ENCODE assay signal across 27 cellular contexts in genomic region chr9:8868632-8869031, GRCh38.
DNase-seq lines count a peak whose midpoint lies in the region; ATAC-seq, FAIRE-seq and TF ChIP-seq lines count a peak whose summit lies in the region.
"Had no signal": no experiment of that assay in that cellular context is flagged by ENCODE, and none has a peak within 500 bp of the region (broad histone marks: within the 10 kb centered on the region; RNA-seq: fewer than 3 reads in every experiment).

No MANE protein-coding gene starts in this region.

- H3K27me3 Mint-ChIP-seq in GM23338 (ENCODE audit: insufficient read depth, low read depth, poor library complexity) (no peaks in the 10 kb centered on the region), astrocyte (ENCODE audit: low read depth, unreplicated experiment) (no peaks in the 10 kb centered on the region)
- H3K27me3 Mint-ChIP-seq: activated B cell treated with CpG ODN at 0.5 μM for 24 hours; activated CD4-positive, alpha-beta memory T cell treated with anti-CD3 and anti-CD28 coated beads, Interleukin-2, amount 10 ng/mL, durations not matched to agents 7 days and 5 days; naive B cell had no signal

- no peak overlapping the region for H3K4me3 Mint-ChIP-seq in GM23338
- H3K4me3 Mint-ChIP-seq in astrocyte (ENCODE audit: unreplicated experiment): peak overlapping the region; percentile 20
- H3K4me3 Mint-ChIP-seq: activated B cell treated with CpG ODN at 0.5 μM for 24 hours; activated CD4-positive, alpha-beta memory T cell treated with anti-CD3 and anti-CD28 coated beads, Interleukin-2, amount 10 ng/mL, durations not matched to agents 7 days and 5 days; naive B cell; T-helper 2 cell treated with Interferon-gamma antibody and Interleukin-4, amounts not matched to agents 5 μg/mL and 100 μg/mL, for 36 hours had no signal

- H3F3A ChIP-seq in GM23338 (replicated peaks; ENCODE audit: low read depth): no peaks in the 10 kb centered on the region

- H3K4me1 ChIP-seq in GM23338 (ENCODE audit: insufficient read depth) (0 out of 2 replicates have a peak, but pooled peaks cover 6% of the 10 kb centered on the region), astrocyte (ENCODE audit: insufficient read depth, low read length) (peaks cover 14% of the 10 kb centered on the region)
- H3K4me1 ChIP-seq: adrenal gland, foreskin keratinocyte, uterus had no signal

- H2AFZ ChIP-seq in GM23338: no peak overlapping the region
- no peak overlapping the region for H2AFZ ChIP-seq in astrocyte (ENCODE audit: low read depth, low read length)

- H3K36me3 Mint-ChIP-seq in GM23338 (ENCODE audit: low read depth) (no peaks in the 10 kb centered on the region), astrocyte (ENCODE audit: low read depth, unreplicated experiment) (no peaks in the 10 kb centered on the region)
- H3K36me3 Mint-ChIP-seq: naive B cell had no signal

- FAIRE-seq in astrocyte (lab: Jason Lieb, UNC): no peak
- FAIRE-seq: HTR-8/SVneo, keratinocyte had no signal

- H3K79me2 ChIP-seq in GM23338 (replicated peaks; ENCODE audit: insufficient read depth) (no peaks in the 10 kb centered on the region), astrocyte (ENCODE audit: insufficient read depth, low read length) (no peaks in the 10 kb centered on the region)

- H3K4me1 Mint-ChIP-seq in GM23338: peaks cover 19% of the 10 kb centered on the region
- peaks cover 44% of the 10 kb centered on the region for H3K4me1 Mint-ChIP-seq in astrocyte (ENCODE audit: low read depth, unreplicated experiment)
- H3K4me1 Mint-ChIP-seq: activated B cell treated with CpG ODN at 0.5 μM for 24 hours; activated CD4-positive, alpha-beta memory T cell treated with anti-CD3 and anti-CD28 coated beads, Interleukin-2, amount 10 ng/mL, durations not matched to agents 7 days and 5 days; naive B cell had no signal

- no peaks in the 10 kb centered on the region for H4K20me1 ChIP-seq in GM23338 (replicated peaks; ENCODE audit: insufficient read depth)
- no peaks in the 10 kb centered on the region for H4K20me1 ChIP-seq in astrocyte (ENCODE audit: insufficient read depth, low read length)

- H3K36me3 ChIP-seq in GM23338 (ENCODE audit: insufficient read depth): no peaks in the 10 kb centered on the region
- no peaks in the 10 kb centered on the region for H3K36me3 ChIP-seq in astrocyte (ENCODE audit: insufficient read depth, low read length)
- H3K36me3 ChIP-seq: adrenal gland, ovary, uterus had no signal

- H3K9ac ChIP-seq in astrocyte (ENCODE audit: low read length): no peak overlapping the region

- DNase-seq in GM23338 (ENCODE audit: low spot score) (peak; percentile 66), astrocyte (ENCODE audit: low read depth) (peak; percentile 66), iPS-NIHi11 (ENCODE audit: low spot score) (peak; percentile 14), pons (ENCODE audit: low spot score) (peak; percentile 6), lower leg skin (ENCODE audit: low spot score in 2 of 2) (no peak), cortex of kidney (lab: John Stamatoyannopoulos, UW) (no peak)
- DNase-seq: activated B cell treated with CpG ODN at 0.5 μM for 24 hours; activated CD4-positive, alpha-beta memory T cell treated with anti-CD3 and anti-CD28 coated beads, Interleukin-2, amount 10 ng/mL, durations not matched to agents 7 days and 5 days; activated gamma-delta T cell treated with Interleukin-2 at 50 U/mL for 16 hours; adrenal gland; central memory CD4-positive, alpha-beta T cell; foreskin keratinocyte; hippocampal formation; Karpas-422; mammary epithelial cell; MV-4-11; naive B cell; NCI-H2171; NCI-H526 treated with DMSO at 0.1 percent for 48 hours; ovary; uterus had no signal

- H3K9me3 ChIP-seq in astrocyte (ENCODE audit: insufficient read depth, low read depth, low read length): no peaks in the 10 kb centered on the region
- H3K9me3 ChIP-seq: adrenal gland, ovary, uterus had no signal

- intact Hi-C loops in lower leg skin (cut with DNase I; ENCODE audit: low total_unique reads): no loop called here

- H3K27ac Mint-ChIP-seq in GM23338 (peak overlapping the region; percentile 90; the same call in 1 of the 2 replicates), astrocyte (ENCODE audit: unreplicated experiment) (peak overlapping the region; percentile 93)
- H3K27ac Mint-ChIP-seq: activated B cell treated with CpG ODN at 0.5 μM for 24 hours; activated CD4-positive, alpha-beta memory T cell treated with anti-CD3 and anti-CD28 coated beads, Interleukin-2, amount 10 ng/mL, durations not matched to agents 7 days and 5 days; naive B cell; T-helper 2 cell treated with Interferon-gamma antibody and Interleukin-4, amounts not matched to agents 5 μg/mL and 100 μg/mL, for 36 hours had no signal

- H3K9me3 Mint-ChIP-seq in GM23338 (no peaks in the 10 kb centered on the region), astrocyte (ENCODE audit: unreplicated experiment) (no peaks in the 10 kb centered on the region)
- H3K9me3 Mint-ChIP-seq: activated B cell treated with CpG ODN at 0.5 μM for 24 hours; activated CD4-positive, alpha-beta memory T cell treated with anti-CD3 and anti-CD28 coated beads, Interleukin-2, amount 10 ng/mL, durations not matched to agents 7 days and 5 days; T-helper 2 cell treated with Interferon-gamma antibody and Interleukin-4, amounts not matched to agents 5 μg/mL and 100 μg/mL, for 36 hours had no signal

- H3K4me3 ChIP-seq in GM23338 (no peak overlapping the region), astrocyte (ENCODE audit: insufficient read depth, low read depth, low read length) (no peak overlapping the region), lower leg skin (ENCODE audit: low read depth, poor library complexity, severe bottlenecking) (no peak overlapping the region)
- H3K4me3 ChIP-seq: adrenal gland, ovary, uterus had no signal

- peak; percentile 76 for ATAC-seq in GM23338
- no peak for ATAC-seq in GM19328 (IDR thresholded peaks at IDR 0.05; ENCODE audit: unreplicated experiment)
- no peak for ATAC-seq in GM18873 (IDR thresholded peaks at IDR 0.05; ENCODE audit: low FRiP score, unreplicated experiment)
- ATAC-seq: foreskin keratinocyte had no signal

- H3K27ac ChIP-seq in GM23338 (ENCODE audit: low read depth) (no peak overlapping the region), astrocyte (ENCODE audit: low read depth, low read length) (no peak overlapping the region)
- H3K27ac ChIP-seq: adrenal gland, foreskin keratinocyte, ovary, RWPE1, uterus had no signal

- no peak for TF ChIP-seq POLR2A in lower leg skin (IDR thresholded peaks at IDR 0.05)

- H3K27me3 ChIP-seq in GM23338 (ENCODE audit: insufficient read depth): no peaks in the 10 kb centered on the region
- no peaks in the 10 kb centered on the region for H3K27me3 ChIP-seq in astrocyte (ENCODE audit: insufficient read depth, low read length)
- H3K27me3 ChIP-seq: foreskin keratinocyte, ovary, uterus had no signal

- no peak for TF ChIP-seq CTCF in GM23338 (conservative IDR thresholded peaks at IDR 0.05; ENCODE audit: low read depth in 2 of 2)
- no peak for TF ChIP-seq CTCF in astrocyte (IDR thresholded peaks at IDR 0.05; ENCODE audit: insufficient read depth, low read depth, low read length)
- TF ChIP-seq CTCF in lower leg skin (IDR thresholded peaks at IDR 0.05): no peak

- H3K4me2 ChIP-seq in GM23338: no peak overlapping the region
- H3K4me2 ChIP-seq in astrocyte (ENCODE audit: low read length): peak overlapping the region; percentile 51

- no peaks in the 10 kb centered on the region for H3K9me2 ChIP-seq in GM23338 (ENCODE audit: insufficient read depth)

- WGBS in lower leg skin, 2 donors: 91 to 92% methylated on average over 1 of the region's 1 CpG

TF ChIP-seq in GM23338, 12 proteins besides CTCF, POLR2A, EP300 and RAD21 (continues in another document):
- no peak for TF ChIP-seq ZNF114 (CRISPR knock-in tag; IDR thresholded peaks at IDR 0.05)
- TF ChIP-seq JUNB (IDR thresholded peaks at IDR 0.05; ENCODE audit: unreplicated experiment): no peak
- TF ChIP-seq, protein P1, sequence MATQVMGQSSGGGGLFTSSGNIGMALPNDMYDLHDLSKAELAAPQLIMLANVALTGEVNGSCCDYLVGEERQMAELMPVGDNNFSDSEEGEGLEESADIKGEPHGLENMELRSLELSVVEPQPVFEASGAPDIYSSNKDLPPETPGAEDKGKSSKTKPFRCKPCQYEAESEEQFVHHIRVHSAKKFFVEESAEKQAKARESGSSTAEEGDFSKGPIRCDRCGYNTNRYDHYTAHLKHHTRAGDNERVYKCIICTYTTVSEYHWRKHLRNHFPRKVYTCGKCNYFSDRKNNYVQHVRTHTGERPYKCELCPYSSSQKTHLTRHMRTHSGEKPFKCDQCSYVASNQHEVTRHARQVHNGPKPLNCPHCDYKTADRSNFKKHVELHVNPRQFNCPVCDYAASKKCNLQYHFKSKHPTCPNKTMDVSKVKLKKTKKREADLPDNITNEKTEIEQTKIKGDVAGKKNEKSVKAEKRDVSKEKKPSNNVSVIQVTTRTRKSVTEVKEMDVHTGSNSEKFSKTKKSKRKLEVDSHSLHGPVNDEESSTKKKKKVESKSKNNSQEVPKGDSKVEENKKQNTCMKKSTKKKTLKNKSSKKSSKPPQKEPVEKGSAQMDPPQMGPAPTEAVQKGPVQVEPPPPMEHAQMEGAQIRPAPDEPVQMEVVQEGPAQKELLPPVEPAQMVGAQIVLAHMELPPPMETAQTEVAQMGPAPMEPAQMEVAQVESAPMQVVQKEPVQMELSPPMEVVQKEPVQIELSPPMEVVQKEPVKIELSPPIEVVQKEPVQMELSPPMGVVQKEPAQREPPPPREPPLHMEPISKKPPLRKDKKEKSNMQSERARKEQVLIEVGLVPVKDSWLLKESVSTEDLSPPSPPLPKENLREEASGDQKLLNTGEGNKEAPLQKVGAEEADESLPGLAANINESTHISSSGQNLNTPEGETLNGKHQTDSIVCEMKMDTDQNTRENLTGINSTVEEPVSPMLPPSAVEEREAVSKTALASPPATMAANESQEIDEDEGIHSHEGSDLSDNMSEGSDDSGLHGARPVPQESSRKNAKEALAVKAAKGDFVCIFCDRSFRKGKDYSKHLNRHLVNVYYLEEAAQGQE (IDR thresholded peaks at IDR 0.05; ENCODE audit: unreplicated experiment): no peak
- no peak for TF ChIP-seq NANOG (IDR thresholded peaks at IDR 0.05; ENCODE audit: borderline replicate concordance)
- no peak for TF ChIP-seq POLR2AphosphoS5 (IDR thresholded peaks at IDR 0.05; ENCODE audit: low read depth)
- no peak for TF ChIP-seq ZNF331 (CRISPR knock-in tag; IDR thresholded peaks at IDR 0.05; ENCODE audit: low read depth)

Comparison
In these comparisons a context has a peak if more than half of its experiments do, and no peak if none do; other contexts are left out.
1. DNase-seq: peak in GM23338 (single experiment), astrocyte (single experiment), iPS-NIHi11 (single experiment) and pons (single experiment); none in lower leg skin (0 of 2) and cortex of kidney (single experiment).